Comparison of ENCODE assay signal across 8 cellular contexts in genomic region chr12:113971392-113971791, GRCh38.
"Had no signal": no experiment of that assay in that cellular context is flagged by ENCODE, and none has a peak within 500 bp of the region (broad histone marks: within the 10 kb centered on the region; RNA-seq: fewer than 3 reads in every experiment).

No MANE protein-coding gene starts in this region.

- H3K36me3 ChIP-seq: HAP-1 had no signal

- H3K4me3 Mint-ChIP-seq: GM23338, HFFc6 had no signal

- H3K9me3 Mint-ChIP-seq: GM23338, HFFc6 had no signal

- H3K27ac Mint-ChIP-seq: GM23338, HFFc6 had no signal

- H2AFZ ChIP-seq: GM23338 had no signal

- DNase-seq: H7, HFFc6, IMR-90, KBM-7 had no signal

- H3K27ac ChIP-seq: HL-60 had no signal

- H3K4me2 ChIP-seq: GM23338 had no signal

- H3K9me3 ChIP-seq: HAP-1 had no signal

- H3K4me3 ChIP-seq: GM23338, HAP-1 had no signal

- ATAC-seq: GM23338, HCT116 had no signal
